Comparison of ENCODE assay signal across 9 cellular contexts in the genomic region with DNA sequence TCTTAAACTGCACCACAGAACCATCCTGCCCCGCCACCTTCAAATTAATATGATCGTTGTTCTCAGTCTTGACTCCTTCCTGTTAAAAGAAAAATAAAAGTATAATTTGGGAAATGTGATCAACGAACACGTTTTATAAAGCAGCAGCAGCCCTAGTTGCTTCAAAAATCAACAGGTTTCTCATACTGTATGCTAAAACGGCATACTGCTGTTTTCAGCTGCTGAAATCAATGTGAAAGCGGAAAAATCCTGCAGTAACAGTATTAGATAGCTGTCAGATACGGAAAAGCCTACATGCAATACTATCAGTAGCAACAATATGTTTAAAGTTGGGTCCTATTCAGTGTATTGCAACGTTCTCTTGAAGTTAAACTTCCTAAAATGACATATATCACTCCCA. TPM values are rescaled to one million over a fixed set of nuclear protein-coding genes. Genes with fewer than 3 reads are reported as not detected.
DNase-seq lines count a peak whose midpoint lies in the region; ATAC-seq and TF ChIP-seq lines count a peak whose summit lies in the region.
"Had no signal": no experiment of that assay in that cellular context is flagged by ENCODE, and none has a peak within 500 bp of the region (broad histone marks: within the 10 kb centered on the region; RNA-seq: fewer than 3 reads in every experiment).

No MANE protein-coding gene starts in this region.

- TF ChIP-seq CTCF in AG10803 (conservative IDR thresholded peaks at IDR 0.05; ENCODE audit: low read length) (no peak), dorsolateral prefrontal cortex (IDR thresholded peaks at IDR 0.05 in 54 of 56, conservative IDR thresholded peaks at IDR 0.05 in 2 of 56; ENCODE audit: low read depth in 1 of 56, partially characterized antibody in 56 of 56) (no peak)

- intact Hi-C loops in dorsolateral prefrontal cortex (cut with DNase I): loop anchor here (5.0 kb wide), 3 partner anchors 54 to 81 kb away; a partner anchor contains a TSS

- H3K36me3 ChIP-seq in Karpas-422 (ENCODE audit: insufficient read depth, low read length): peaks cover 26% of the 10 kb centered on the region; the same call in 1 of the 2 replicates

- no peaks in the 10 kb centered on the region for H3K9me3 ChIP-seq in Karpas-422 (ENCODE audit: low read length)

- H3K27me3 ChIP-seq in Karpas-422 (ENCODE audit: low read length): no peaks in the 10 kb centered on the region
- no peaks in the 10 kb centered on the region for H3K27me3 ChIP-seq in dorsolateral prefrontal cortex

- H3K4me3 Mint-ChIP-seq in natural killer cell treated with Interleukin-12 subunit alpha and Interleukin-12 subunit beta and Interleukin-15 and Interleukin-18, amount 100 ng/mL, for 72 hours: peak overlapping the region; percentile 91

- no peak for ATAC-seq in natural killer cell treated with Interleukin-12 subunit alpha and Interleukin-12 subunit beta and Interleukin-15 and Interleukin-18, amount 100 ng/mL, for 72 hours
- no peak for ATAC-seq in GM21423 (IDR thresholded peaks at IDR 0.05; ENCODE audit: unreplicated experiment)

- peaks cover 62% of the 10 kb centered on the region for H3K79me2 ChIP-seq in Karpas-422 (ENCODE audit: low read length)

- H3K9ac ChIP-seq in Karpas-422 (ENCODE audit: low read length): peak overlapping the region; percentile 99

- no peak overlapping the region for H2AFZ ChIP-seq in Karpas-422 (ENCODE audit: low read length)

- H3K4me2 ChIP-seq in Karpas-422 (ENCODE audit: low read depth, low read length, poor library complexity, severe bottlenecking): peak overlapping the region; percentile 97

- DNase-seq in AG10803 (ENCODE audit: low read depth) (no peak), Karpas-422 (no peak), dorsolateral prefrontal cortex (no peak), H4 (ENCODE audit: low spot score) (no peak), KBM-7 (no peak), NCI-H1694 (lab: John Stamatoyannopoulos, UW) (no peak)
- no peak for DNase-seq in natural killer cell treated with Interleukin-12 subunit alpha and Interleukin-12 subunit beta and Interleukin-15 and Interleukin-18, amount 100 ng/mL, for 72 hours (ENCODE audit: low spot score)
- DNase-seq: cortex of kidney had no signal

- no peaks in the 10 kb centered on the region for H3K27me3 Mint-ChIP-seq in natural killer cell treated with Interleukin-12 subunit alpha and Interleukin-12 subunit beta and Interleukin-15 and Interleukin-18, amount 100 ng/mL, for 72 hours

- H3K27ac Mint-ChIP-seq in natural killer cell treated with Interleukin-12 subunit alpha and Interleukin-12 subunit beta and Interleukin-15 and Interleukin-18, amount 100 ng/mL, for 72 hours: peak overlapping the region; percentile 72 to 87

- peaks cover 13% of the 10 kb centered on the region for H3K36me3 Mint-ChIP-seq in natural killer cell treated with Interleukin-12 subunit alpha and Interleukin-12 subunit beta and Interleukin-15 and Interleukin-18, amount 100 ng/mL, for 72 hours

- H3K4me3 ChIP-seq in AG10803 (ENCODE audit: low read length) (peak overlapping the region; percentile 93), Karpas-422 (ENCODE audit: low read length) (peak overlapping the region; percentile 97), dorsolateral prefrontal cortex (peak overlapping the region; percentile 65 to 98 (median 89))

- H3K9me3 Mint-ChIP-seq in natural killer cell treated with Interleukin-12 subunit alpha and Interleukin-12 subunit beta and Interleukin-15 and Interleukin-18, amount 100 ng/mL, for 72 hours: no peaks in the 10 kb centered on the region

- H3K27ac ChIP-seq in Karpas-422 (ENCODE audit: low read length) (peak overlapping the region; percentile 83), dorsolateral prefrontal cortex (peak overlapping the region in 23 of 59 donors; percentile 5 to 100 (median 99))

- no peaks in the 10 kb centered on the region for H3K9me2 ChIP-seq in Karpas-422 (replicated peaks; ENCODE audit: insufficient read depth, low read length)

- in situ Hi-C loops in KBM-7 (cut with MboI; ENCODE audit: low pct_unique_long_range_greater_than_20kb, low sequenced_read_pairs): no loop called here

- peaks cover 24% of the 10 kb centered on the region for H4K20me1 ChIP-seq in Karpas-422 (ENCODE audit: insufficient read depth, low read depth, low read length)

- peaks cover 20% of the 10 kb centered on the region for H3K4me1 ChIP-seq in Karpas-422 (ENCODE audit: low read length)

- H3K4me1 Mint-ChIP-seq in natural killer cell treated with Interleukin-12 subunit alpha and Interleukin-12 subunit beta and Interleukin-15 and Interleukin-18, amount 100 ng/mL, for 72 hours (ENCODE audit: low read depth in 2 of 2): peaks cover 30 to 33% of the 10 kb centered on the region in 2 donors

RNA-seq across cellular contexts. Expression of a gene that starts 1.6 kb away (rescaled TPM):
- total RNA-seq in Karpas-422 (2014; rRNA removed; shearing (Covaris generic); ENCODE audit: low replicate concordance): 136 and 177 TPM in 2 replicates
- total RNA-seq in dorsolateral prefrontal cortex: 100 to 1,000 TPM; 161 to 320 (median 250) TPM
- total RNA-seq in natural killer cell treated with Interleukin-12 subunit alpha and Interleukin-12 subunit beta and Interleukin-15 and Interleukin-18, amount 100 ng/mL, for 72 hours: 100 to 1,000 TPM; 332 to 497 TPM
- 160 and 193 TPM in 2 replicates for total RNA-seq in H4 (2014; rRNA removed; shearing (Covaris generic))

RNA-seq across cellular contexts. Expression of a gene that starts 24.4 kb away (rescaled TPM):
- 40.6 and 47.8 TPM in 2 replicates for total RNA-seq in Karpas-422 (2014; rRNA removed; shearing (Covaris generic); ENCODE audit: low replicate concordance)
- total RNA-seq in dorsolateral prefrontal cortex: 10 to 100 TPM; 31.2 to 80.8 (median 50.2) TPM
- total RNA-seq in natural killer cell treated with Interleukin-12 subunit alpha and Interleukin-12 subunit beta and Interleukin-15 and Interleukin-18, amount 100 ng/mL, for 72 hours: 100 to 1,000 TPM in 1 of 2 donors, 10 to 100 TPM in 1; 94.1 to 202 TPM
- 59.3 and 71.5 TPM in 2 replicates for total RNA-seq in H4 (2014; rRNA removed; shearing (Covaris generic))

RNA-seq across cellular contexts. Expression of a gene that starts 26.8 kb away (rescaled TPM):
- total RNA-seq in Karpas-422 (2014; rRNA removed; shearing (Covaris generic); ENCODE audit: low replicate concordance): 98.2 and 159 TPM in 2 replicates
- 10 to 100 TPM; 20.4 to 90.4 (median 55.3) TPM for total RNA-seq in dorsolateral prefrontal cortex
- total RNA-seq in natural killer cell treated with Interleukin-12 subunit alpha and Interleukin-12 subunit beta and Interleukin-15 and Interleukin-18, amount 100 ng/mL, for 72 hours: 100 to 1,000 TPM; 219 to 351 TPM
- 324 and 466 TPM in 2 replicates for total RNA-seq in H4 (2014; rRNA removed; shearing (Covaris generic))

RNA-seq across cellular contexts. Expression of a gene that starts 49.6 kb away (rescaled TPM):
- 43.6 and 174 TPM in 2 replicates for total RNA-seq in Karpas-422 (2014; rRNA removed; shearing (Covaris generic); ENCODE audit: low replicate concordance)
- 10 to 100 TPM in 118 of 120 experiments, 1 to 10 TPM in 2; 7.5 to 35.9 (median 18.9) TPM for total RNA-seq in dorsolateral prefrontal cortex
- 10 to 100 TPM; 76.9 to 87.9 TPM for total RNA-seq in natural killer cell treated with Interleukin-12 subunit alpha and Interleukin-12 subunit beta and Interleukin-15 and Interleukin-18, amount 100 ng/mL, for 72 hours
- 122 and 134 TPM in 2 replicates for total RNA-seq in H4 (2014; rRNA removed; shearing (Covaris generic))
